Comparison of ENCODE assay signal across 8 cellular contexts in genomic region chr9:127450831-127451680, GRCh38. TPM values are rescaled to one million over a fixed set of nuclear protein-coding genes. Genes with fewer than 3 reads are reported as not detected.
DNase-seq lines count a peak whose midpoint lies in the region; ATAC-seq, FAIRE-seq and TF ChIP-seq lines count a peak whose summit lies in the region.

LRSAM1 (plus strand) TSS chr9:127451510; CDS start chr9:127454528, 3,018 bp downstream.
RPL12 (minus strand) TSS chr9:127451406; CDS start chr9:127451317, 89 bp downstream.

- H3K4me1 Mint-ChIP-seq in T-cell, result peaks cover 38 to 53% (median 44%) of the 10 kb centered on the region in 3 donors

- H3K27ac Mint-ChIP-seq in T-cell, result peak within 1 kb of the TSS; percentile 95 to 97

- TF ChIP-seq POLR2A in GM12891 (IDR thresholded peaks at IDR 0.05; ENCODE audit: low read depth, low read length), result peak; percentile 100
- peak; percentile 100 for TF ChIP-seq POLR2A in transverse colon (IDR thresholded peaks at IDR 0.05)

- H3K27ac ChIP-seq in adipose tissue (ENCODE audit: low read depth, low read length) (peak within 1 kb of the TSS; percentile 73), transverse colon (peak within 1 kb of the TSS; percentile 94 to 98 (median 94))

- peak within 1 kb of the TSS; percentile 61 to 92 (median 66) for H3K4me3 ChIP-seq in transverse colon

- in situ Hi-C loops in transverse colon (cut with MboI; ENCODE audit: low pct_ligation_motif_present in 1 of 4, low pct_unique_long_range_greater_than_20kb in 1 of 4, low sequenced_read_pairs in 3 of 4), result no loop called here

- peak in 2 of 5 experiments; percentile 11 to 25 for TF ChIP-seq CTCF in transverse colon (IDR thresholded peaks at IDR 0.05)

- ATAC-seq in HG02840 (IDR thresholded peaks at IDR 0.05; ENCODE audit: low FRiP score, unreplicated experiment), result peak; percentile 70
- ATAC-seq in T-cell (replicated peaks in 1 of 4), result peak; percentile 78 to 80 (median 79)

- POLR2A ChIA-PET in T-cell (lab: Charles Lee), result interaction anchor here (0.6 to 1.4 kb wide), 11 partner anchors 13 to 709 kb away, joined by 3 to 5 read pairs (median 3); partner anchors contain the start of genes BBLN (in 1 of the 2), SLC2A8 (in 1 of the 2) and ZNF79 (in 1 of the 2)

- CTCF ChIA-PET in T-cell (lab: Charles Lee), result interaction anchor here in 1 of 2 donors (0.6 to 1.7 kb wide), 4 partner anchors 27 to 284 kb away, joined by 3 to 4 read pairs (median 4); partner anchors contain the start of genes SLC2A8, TOR2A and ZNF79

- H3K9me3 ChIP-seq in transverse colon, result no peaks in the 10 kb centered on the region

- H3K9me3 Mint-ChIP-seq in T-cell, result no peaks in the 10 kb centered on the region

- H3K4me3 Mint-ChIP-seq in T-cell, result peak within 1 kb of the TSS; percentile 92 to 94 (median 93)

- peak; percentile 88 for FAIRE-seq in GM12891 (lab: Jason Lieb, UNC)

- no peak for TF ChIP-seq EP300 in transverse colon (IDR thresholded peaks at IDR 0.05; ENCODE audit: low read depth)

- peaks cover 20 to 41% (median 35%) of the 10 kb centered on the region in 4 donors for H3K4me1 ChIP-seq in transverse colon

- peak; percentile 85 for DNase-seq in GM12891 (ENCODE audit: insufficient read length, low spot score)
- DNase-seq in NCI-H146 (lab: John Stamatoyannopoulos, UW), result peak; percentile 89
- DNase-seq in T-cell, result peak; percentile 90 to 99 (median 97)
- DNase-seq in cardiac septum (ENCODE audit: low spot score), result peak; percentile 98
- peak; percentile 92 for DNase-seq in pons (ENCODE audit: low spot score)
- DNase-seq in transverse colon, result peak; percentile 97

- no peaks in the 10 kb centered on the region for H3K27me3 ChIP-seq in transverse colon

- WGBS in adipose tissue, 3 donors, result 0 to 2% (median 1%) methylated on average over 70 to 73 of the region's 73 CpGs
- 1% methylated on average over 15 of the region's 73 CpGs; no CpG with 5 or more reads in 1 of the 2 donors for WGBS in transverse colon (ENCODE audit: low coverage in 1 of 2), 2 donors

- H3K36me3 ChIP-seq in transverse colon, result peaks cover 0 to 34% (median 8%) of the 10 kb centered on the region in 4 donors

- intact Hi-C loops in cardiac septum (cut with DNase I) (loop anchor here (1.0 to 10.0 kb wide), 3 partner anchors 27 to 506 kb away; partner anchors contain the start of gene ZNF79), transverse colon (cut with DNase I; ENCODE audit: low total_unique reads) (no loop called here)

- peaks cover 49% of the 10 kb centered on the region for H3K36me3 Mint-ChIP-seq in T-cell

- H3K27me3 Mint-ChIP-seq in T-cell, result no peaks in the 10 kb centered on the region

TF ChIP-seq in GM12891, 5 proteins besides CTCF, POLR2A, EP300 and RAD21:
- TF ChIP-seq POLR2AphosphoS5 (IDR thresholded peaks at IDR 0.05; ENCODE audit: low read depth, low read length) (peak; percentile 100), POU2F2 (IDR thresholded peaks at IDR 0.05; ENCODE audit: low read depth, low read length) (peak; percentile 99), PAX5 (IDR thresholded peaks at IDR 0.05; ENCODE audit: insufficient read depth, low read length, severe bottlenecking) (peak; percentile 2), TAF1 (IDR thresholded peaks at IDR 0.05; ENCODE audit: low read depth, low read length) (peak; percentile 100), SPI1 (IDR thresholded peaks at IDR 0.05; ENCODE audit: low read depth, low read length) (no peak)
TF ChIP-seq in GM12891: peak in this region for 4.

RNA-seq across cellular contexts. Expression of gene LRSAM1, which starts in this region (rescaled TPM):
- 13.1 TPM for polyA plus RNA-seq in GM12891 (2012; ENCODE audit: low read depth, missing spikeins)
- total RNA-seq in T-cell (10 to 100 TPM; 17.9 to 30.3 (median 25.1) TPM), cardiac septum (24.4 TPM), transverse colon (10 to 100 TPM; 16.2 to 39.2 (median 26.2) TPM)
- 10 to 100 TPM in 1 of 3 donors, 1 to 10 TPM in 2; 5.8 to 12.9 (median 8.3) TPM for polyA plus RNA-seq in adipose tissue

RNA-seq across cellular contexts. Expression of gene RPL12, which starts in this region (rescaled TPM):
- polyA plus RNA-seq in GM12891 (2012; ENCODE audit: low read depth, missing spikeins), result 4,932 TPM
- 1,000 to 10,000 TPM; 1,494 to 1,979 (median 1,776) TPM for total RNA-seq in T-cell
- 1,000 to 10,000 TPM; 2,597 to 3,737 (median 3,003) TPM for polyA plus RNA-seq in adipose tissue
- 407 TPM for total RNA-seq in cardiac septum
- total RNA-seq in transverse colon, result 1,000 to 10,000 TPM; 1,054 to 2,042 (median 1,540) TPM

Comparison
In these comparisons a context has a peak if more than half of its experiments do, and no peak if none do; other contexts are left out.
1. Peak in every context shown above with its lines: DNase-seq, ATAC-seq, H3K4me3 ChIP-seq and H3K27ac ChIP-seq.